Comparison of ENCODE assay signal across 9 cellular contexts in genomic region chr14:60327447-60328331, GRCh38.
DNase-seq lines count a peak whose midpoint lies in the region; FAIRE-seq and TF ChIP-seq lines count a peak whose summit lies in the region.
"Had no signal": no experiment of that assay in that cellular context is flagged by ENCODE, and none has a peak within 500 bp of the region (broad histone marks: within the 10 kb centered on the region; RNA-seq: fewer than 3 reads in every experiment).

No MANE protein-coding gene starts in this region.

- H3K14ac ChIP-seq in H9 (ENCODE audit: insufficient read depth, low read length): 0 out of 2 replicates have a peak overlapping the region, but pooled peaks have one; percentile 54

- H3K9me3 ChIP-seq in H9 (ENCODE audit: control insufficient read depth, low read depth, low read length) (no peaks in the 10 kb centered on the region), neural progenitor cell (ENCODE audit: low read depth) (no peaks in the 10 kb centered on the region)
- H3K9me3 ChIP-seq: adrenal gland had no signal

- H4K5ac ChIP-seq in H9 (ENCODE audit: insufficient read length, low read depth, low read length): no peak overlapping the region

- H3K9me3 Mint-ChIP-seq in H9: no peaks in the 10 kb centered on the region; a peak in 1 of 5 replicates
- no peaks in the 10 kb centered on the region for H3K9me3 Mint-ChIP-seq in neural progenitor cell

- no peak overlapping the region for H2BK5ac ChIP-seq in H9 (ENCODE audit: insufficient read length, low read length)

- no peak overlapping the region for H3K27ac Mint-ChIP-seq in H9
- H3K27ac Mint-ChIP-seq in neural progenitor cell: no peak overlapping the region

- peaks cover 22% of the 10 kb centered on the region for H3F3A ChIP-seq in neural progenitor cell (ENCODE audit: low read depth)

- no peak overlapping the region for H3T11ph ChIP-seq in H9 (ENCODE audit: low read length)

- H2AFZ ChIP-seq in H9 (ENCODE audit: low read length) (no peak overlapping the region), neural progenitor cell (replicated peaks) (peak overlapping the region; percentile 76)

- no peaks in the 10 kb centered on the region for H4K20me1 ChIP-seq in H9 (ENCODE audit: control insufficient read depth, insufficient read depth, insufficient read length)
- no peaks in the 10 kb centered on the region for H4K20me1 ChIP-seq in neural progenitor cell (ENCODE audit: low read depth)

- H3K79me2 ChIP-seq in H9 (ENCODE audit: insufficient read depth, low read length) (no peaks in the 10 kb centered on the region), neural progenitor cell (ENCODE audit: low read depth) (no peaks in the 10 kb centered on the region)

- H3K4me2 ChIP-seq in H9 (ENCODE audit: insufficient read depth, insufficient read length, low read length): peak overlapping the region; percentile 51
- H3K4me2 ChIP-seq in neural progenitor cell: peak overlapping the region; percentile 74

- TF ChIP-seq CTCF in H9 (conservative IDR thresholded peaks at IDR 0.05) (peak; percentile 30; the same call in 2 of the 3 replicates), neural progenitor cell (IDR thresholded peaks at IDR 0.05) (peak; percentile 23)

- peak overlapping the region; percentile 63 for H3K18ac ChIP-seq in H9 (ENCODE audit: insufficient read length, low read depth, low read length)

- H3K4me3 ChIP-seq in neural progenitor cell: peak overlapping the region; percentile 39

- TF ChIP-seq POLR2A in GM12891 (IDR thresholded peaks at IDR 0.05; ENCODE audit: low read depth, low read length): peak; percentile 75
- TF ChIP-seq POLR2A in erythroblast (IDR thresholded peaks at IDR 0.05; ENCODE audit: low read length): no peak

- H2BK12ac ChIP-seq in H9 (ENCODE audit: insufficient read length, low read depth, low read length): no peak overlapping the region

- peaks cover 12% of the 10 kb centered on the region for H3K23me2 ChIP-seq in H9 (ENCODE audit: insufficient read length, low read depth, low read length, poor library complexity, severe bottlenecking)

- H3K4me1 ChIP-seq in H9 (ENCODE audit: insufficient read depth, low read length) (peaks cover 11% of the 10 kb centered on the region; the same call in 1 of the 2 replicates), neural progenitor cell (peaks cover 22% of the 10 kb centered on the region)
- H3K4me1 ChIP-seq: adrenal gland had no signal

- H3K79me1 ChIP-seq in H9 (ENCODE audit: insufficient read depth, low read depth, low read length, poor library complexity, severe bottlenecking): no peaks in the 10 kb centered on the region

- H3K4me3 Mint-ChIP-seq in H9 (peak overlapping the region; percentile 57 to 74), neural progenitor cell (peak overlapping the region; percentile 75)

- H3K36me3 ChIP-seq in neural progenitor cell: no peaks in the 10 kb centered on the region
- H3K36me3 ChIP-seq: adrenal gland had no signal

- no peak overlapping the region for H3K4ac ChIP-seq in H9 (ENCODE audit: low read depth, low read length)

- no peak overlapping the region for H2BK20ac ChIP-seq in H9 (ENCODE audit: low read depth, low read length, poor library complexity, severe bottlenecking)

- H3K36me3 Mint-ChIP-seq in H9 (ENCODE audit: insufficient read depth in 1 of 3, low read depth in 3 of 3) (no peaks in the 10 kb centered on the region; a peak in 1 of 7 replicates), neural progenitor cell (no peaks in the 10 kb centered on the region)

- H2AK5ac ChIP-seq in H9 (ENCODE audit: insufficient read length, low read length): no peak overlapping the region

- H3K27ac ChIP-seq in H9 (ENCODE audit: insufficient read length, low read depth, low read length) (no peak overlapping the region), neural progenitor cell (no peak overlapping the region)

- FAIRE-seq in GM12891 (lab: Jason Lieb, UNC) (peak; percentile 88), urothelium cell line (lab: Jason Lieb, UNC) (peak; percentile 40)

- DNase-seq in GM12891 (ENCODE audit: insufficient read length, low spot score): peak; percentile 46
- peak; percentile 51 for DNase-seq in H9
- DNase-seq in NCI-H1105 (lab: John Stamatoyannopoulos, UW): peak; percentile 77
- DNase-seq in activated CD4-positive, alpha-beta T cell treated with anti-CD3 and anti-CD28 coated beads, Interleukin-2, amount 50 U/mL, for 4 hours: peak; percentile 3 to 4
- peak; percentile 43 to 49 for DNase-seq in erythroblast (lab: John Stamatoyannopoulos, UW)
- peak; percentile 43 for DNase-seq in neural progenitor cell (ENCODE audit: low spot score)
- DNase-seq in urothelium cell line (ENCODE audit: low spot score): no peak
- no peak for DNase-seq in SIG-M5 treated with dmso at 0.1 percent for 504 hours (lab: John Stamatoyannopoulos, UW; ENCODE audit: unreplicated experiment)

- H3K56ac ChIP-seq in H9 (ENCODE audit: insufficient read length, low read depth, low read length): no peak overlapping the region

- no peak overlapping the region for H3K23ac ChIP-seq in H9 (ENCODE audit: insufficient read length, low read depth, low read length)

- no peak overlapping the region for H2BK120ac ChIP-seq in H9 (ENCODE audit: low read depth, low read length, poor library complexity, severe bottlenecking)

- no CpG with 5 or more reads among the region's 58 CpGs for WGBS in H9 (ENCODE audit: extremely low coverage, insufficient read length, low lambda C conversion rate)

- no peaks in the 10 kb centered on the region for H3K27me3 ChIP-seq in H9 (ENCODE audit: insufficient read depth, low read length)
- H3K27me3 ChIP-seq in neural progenitor cell: peaks cover 26% of the 10 kb centered on the region

- peaks cover 7% of the 10 kb centered on the region for H3K27me3 Mint-ChIP-seq in H9 (ENCODE audit: low read depth)
- peaks cover 20% of the 10 kb centered on the region for H3K27me3 Mint-ChIP-seq in neural progenitor cell (ENCODE audit: insufficient read depth, low read depth)

- H3K9ac ChIP-seq in H9 (ENCODE audit: extremely low read depth, insufficient read length, low read length) (no peak overlapping the region), neural progenitor cell (no peak overlapping the region)

- H4K8ac ChIP-seq in H9 (replicated peaks; ENCODE audit: insufficient read length, low read depth, low read length): no peak overlapping the region

- H2BK15ac ChIP-seq in H9 (ENCODE audit: low read depth, low read length): no peak overlapping the region

- H3K4me1 Mint-ChIP-seq in H9 (peaks cover 31 to 37% of the 10 kb centered on the region in 2 experiments), neural progenitor cell (peaks cover 34% of the 10 kb centered on the region)

- H4K91ac ChIP-seq in H9 (ENCODE audit: insufficient read length, low read depth, low read length): no peak overlapping the region

TF ChIP-seq in GM12891, 5 proteins besides CTCF, POLR2A, EP300 and RAD21:
- TF ChIP-seq SPI1 (IDR thresholded peaks at IDR 0.05; ENCODE audit: low read depth, low read length) (peak; percentile 81), TAF1 (IDR thresholded peaks at IDR 0.05; ENCODE audit: low read depth, low read length) (peak; percentile 54; the same call in 1 of the 2 replicates), POLR2AphosphoS5 (IDR thresholded peaks at IDR 0.05; ENCODE audit: low read depth, low read length) (peak; percentile 67), POU2F2 (IDR thresholded peaks at IDR 0.05; ENCODE audit: low read depth, low read length) (0 out of 2 replicates have a peak, but pooled peaks have one; percentile 19), PAX5 (IDR thresholded peaks at IDR 0.05; ENCODE audit: insufficient read depth, low read length, severe bottlenecking) (peak; percentile 80)

Comparison
In these comparisons a context has a peak if more than half of its experiments do, and no peak if none do; other contexts are left out.
1. DNase-seq: peak in GM12891 (single experiment), H9 (single experiment), NCI-H1105 (single experiment), activated CD4-positive, alpha-beta T cell treated with anti-CD3 and anti-CD28 coated beads, Interleukin-2, amount 50 U/mL, for 4 hours (2 of 2), erythroblast (2 of 2) and neural progenitor cell (single experiment); none in urothelium cell line (single experiment) and SIG-M5 treated with dmso at 0.1 percent for 504 hours (single experiment).